ENCODE assay signal across 12 cellular contexts in the genomic region with DNA sequence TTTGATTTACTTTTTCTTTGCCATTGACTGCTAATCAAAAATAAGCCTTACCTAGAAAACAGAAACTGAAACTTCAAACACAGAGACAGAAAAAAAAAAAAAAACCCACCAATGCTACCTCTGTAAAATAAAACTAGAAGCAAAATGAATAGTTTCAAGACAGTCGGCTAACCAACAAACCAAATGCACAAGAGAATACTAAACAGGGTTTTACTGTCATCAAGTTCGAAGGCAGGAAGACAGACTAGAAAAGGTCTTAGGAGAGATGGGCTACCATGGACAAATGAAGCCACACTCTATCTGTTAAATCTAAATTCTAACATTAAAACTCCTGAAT. TPM values are rescaled to one million over a fixed set of nuclear protein-coding genes. Genes with fewer than 3 reads are reported as not detected.
DNase-seq lines count a peak whose midpoint lies in the region; ATAC-seq and TF ChIP-seq lines count a peak whose summit lies in the region.
"Had no signal": no experiment of that assay in that cellular context is flagged by ENCODE, and none has a peak within 500 bp of the region (broad histone marks: within the 10 kb centered on the region; RNA-seq: fewer than 3 reads in every experiment).

No MANE protein-coding gene starts in this region.

- no peak for TF ChIP-seq CTCF in DOHH2 (IDR thresholded peaks at IDR 0.05; ENCODE audit: low read depth, low read length, poor library complexity, severe bottlenecking)
- no peak for TF ChIP-seq CTCF in omental fat pad (IDR thresholded peaks at IDR 0.05)
- TF ChIP-seq CTCF in esophagus squamous epithelium (IDR thresholded peaks at IDR 0.05) = no peak

- H3K4me1 ChIP-seq in DOHH2 (ENCODE audit: control insufficient read depth, low read length) = peaks cover 52% of the 10 kb centered on the region
- peaks cover 0 to 20% (median 3%) of the 10 kb centered on the region in 3 donors for H3K4me1 ChIP-seq in esophagus squamous epithelium

- ATAC-seq in GM19452 (IDR thresholded peaks at IDR 0.05; ENCODE audit: unreplicated experiment) = peak; percentile 53
- peak; percentile 49 for ATAC-seq in HG03108 (IDR thresholded peaks at IDR 0.05; ENCODE audit: unreplicated experiment)
- no peak for ATAC-seq in omental fat pad (ENCODE audit: low FRiP score)

- H3K9me2 ChIP-seq in DOHH2 (replicated peaks; ENCODE audit: control insufficient read depth, low read length) = no peaks in the 10 kb centered on the region

- H3F3A ChIP-seq in DOHH2 (ENCODE audit: control insufficient read depth, insufficient read depth) = peaks cover 19% of the 10 kb centered on the region

- peaks cover 79% of the 10 kb centered on the region for H3K36me3 Mint-ChIP-seq in activated naive CD8-positive, alpha-beta T cell treated with anti-CD3 and anti-CD28 coated beads for 36 hours

- 59 to 62% methylated on average over 2 of the region's 2 CpGs for WGBS in esophagus squamous epithelium, 2 donors

- H3K27me3 Mint-ChIP-seq in activated naive CD8-positive, alpha-beta T cell treated with anti-CD3 and anti-CD28 coated beads for 36 hours = no peaks in the 10 kb centered on the region
- H3K27me3 Mint-ChIP-seq: dendritic cell treated with granulocyte-macrophage colony-stimulating factor and Interleukin-4, amounts not matched to agents 40 ng/mL and 50 ng/mL, for 4 days had no signal

- peak overlapping the region; percentile 90 for H3K27ac Mint-ChIP-seq in activated naive CD8-positive, alpha-beta T cell treated with anti-CD3 and anti-CD28 coated beads for 36 hours
- H3K27ac Mint-ChIP-seq: dendritic cell treated with granulocyte-macrophage colony-stimulating factor and Interleukin-4, amounts not matched to agents 40 ng/mL and 50 ng/mL, for 4 days had no signal

- H3K9me3 ChIP-seq in DOHH2 (ENCODE audit: control insufficient read depth, insufficient read depth, low read length) (no peaks in the 10 kb centered on the region), esophagus squamous epithelium (no peaks in the 10 kb centered on the region)

- peaks cover 8% of the 10 kb centered on the region for H3K9me3 Mint-ChIP-seq in activated naive CD8-positive, alpha-beta T cell treated with anti-CD3 and anti-CD28 coated beads for 36 hours
- H3K9me3 Mint-ChIP-seq: dendritic cell treated with granulocyte-macrophage colony-stimulating factor and Interleukin-4, amounts not matched to agents 40 ng/mL and 50 ng/mL, for 4 days had no signal

- 0 out of 2 replicates have a peak overlapping the region, but pooled peaks have one; percentile 8 for H3K4me2 ChIP-seq in DOHH2 (ENCODE audit: low read length)

- no peaks in the 10 kb centered on the region for H4K20me1 ChIP-seq in DOHH2 (ENCODE audit: control insufficient read depth, insufficient read depth, low read depth, low read length)

- no peak for DNase-seq in activated naive CD8-positive, alpha-beta T cell treated with anti-CD3 and anti-CD28 coated beads for 36 hours
- DNase-seq in stimulated activated CD4-positive, alpha-beta T cell treated with anti-CD3 and anti-CD28 coated beads, Interleukin-4, amount 100 ng/mL, for 1 hour = no peak
- DNase-seq in SW480 (ENCODE audit: low spot score) (no peak), omental fat pad (ENCODE audit: low spot score) (no peak), esophagus squamous epithelium (lab: John Stamatoyannopoulos, UW) (no peak)
- DNase-seq: DMS153, KG1, mammary epithelial cell had no signal

- no peak overlapping the region for H3K27ac ChIP-seq in DOHH2 (ENCODE audit: low read depth, low read length)
- H3K27ac ChIP-seq in esophagus squamous epithelium = no peak overlapping the region

- intact Hi-C loops in esophagus squamous epithelium (cut with DNase I) = no loop called here

- H3K4me3 ChIP-seq in DOHH2 (ENCODE audit: low read length) = no peak overlapping the region
- H3K4me3 ChIP-seq in esophagus squamous epithelium = no peak overlapping the region

- H3K79me2 ChIP-seq in DOHH2 (ENCODE audit: control insufficient read depth, low read length) = no peaks in the 10 kb centered on the region

- H3K36me3 ChIP-seq in DOHH2 (ENCODE audit: control insufficient read depth, low read length) (peaks cover 62% of the 10 kb centered on the region), esophagus squamous epithelium (peaks cover 0 to 47% (median 9%) of the 10 kb centered on the region in 3 donors)

- no peaks in the 10 kb centered on the region for H3K27me3 ChIP-seq in DOHH2 (ENCODE audit: control insufficient read depth, low read length)
- H3K27me3 ChIP-seq in esophagus squamous epithelium = no peaks in the 10 kb centered on the region

- H3K4me1 Mint-ChIP-seq in activated naive CD8-positive, alpha-beta T cell treated with anti-CD3 and anti-CD28 coated beads for 36 hours = peaks cover 62% of the 10 kb centered on the region

- TF ChIP-seq POLR2A in esophagus squamous epithelium (IDR thresholded peaks at IDR 0.05) = no peak

- H3K4me3 Mint-ChIP-seq in activated naive CD8-positive, alpha-beta T cell treated with anti-CD3 and anti-CD28 coated beads for 36 hours = peak overlapping the region; percentile 66
- H3K4me3 Mint-ChIP-seq: dendritic cell treated with granulocyte-macrophage colony-stimulating factor and Interleukin-4, amounts not matched to agents 40 ng/mL and 50 ng/mL, for 4 days had no signal

RNA-seq across cellular contexts. Expression of a gene that starts 59.5 kb away (rescaled TPM):
- total RNA-seq in activated naive CD8-positive, alpha-beta T cell treated with anti-CD3 and anti-CD28 coated beads for 36 hours = 10 to 100 TPM; 56.0 to 58.7 TPM
- total RNA-seq in omental fat pad (10 to 100 TPM; 53.3 to 74.0 (median 66.5) TPM), esophagus squamous epithelium (10 to 100 TPM; 19.0 to 38.3 (median 28.7) TPM)
